In genomic region chr16:30984669-30985400, GRCh38 we compare ENCODE assay signal across 8 cellular contexts. TPM values are rescaled to one million over a fixed set of nuclear protein-coding genes. Genes with fewer than 3 reads are reported as not detected.
A peak's percentile ranks its signal among the peaks of the same experiment; 100 is the strongest.
DNase-seq lines count a peak whose midpoint lies in the region; ATAC-seq and TF ChIP-seq lines count a peak whose summit lies in the region.

TSS of gene HSD3B7 (plus strand) at chr16:30985207. CDS start at chr16:30985659, 452 bp downstream.

- H3K27me3 ChIP-seq in WERI-Rb-1 (ENCODE audit: insufficient read depth, low read depth, severe bottlenecking): no peaks in the 10 kb centered on the region
- no peaks in the 10 kb centered on the region for H3K27me3 ChIP-seq in breast epithelium
- H3K27me3 ChIP-seq in spleen (replicated peaks in 1 of 7): no peaks in the 10 kb centered on the region

- WGBS in spleen, 5 donors: 29 to 54% (median 34%) methylated on average over 17 to 24 of the region's 24 CpGs

- TF ChIP-seq POLR2A in breast epithelium (IDR thresholded peaks at IDR 0.05) (no peak), spleen (IDR thresholded peaks at IDR 0.05) (no peak)

- H3K9me3 ChIP-seq in WERI-Rb-1 (ENCODE audit: severe bottlenecking) (no peaks in the 10 kb centered on the region), breast epithelium (no peaks in the 10 kb centered on the region), spleen (no peaks in the 10 kb centered on the region)

- H3K4me3 ChIP-seq in WERI-Rb-1 (ENCODE audit: low read depth, low read length) (peak within 1 kb of the TSS; percentile 30), breast epithelium (peak within 1 kb of the TSS; percentile 50 to 66 (median 56)), spleen (peak within 1 kb of the TSS in 7 of 8 donors; percentile 27 to 65 (median 39))

- H3K4me1 ChIP-seq in breast epithelium: no peaks in the 10 kb centered on the region
- H3K4me1 ChIP-seq in spleen: peaks cover 6 to 30% (median 25%) of the 10 kb centered on the region in 6 donors

- H3K27ac ChIP-seq in WERI-Rb-1: peak within 1 kb of the TSS; percentile 83
- peak within 1 kb of the TSS; percentile 52 to 89 for H3K27ac ChIP-seq in breast epithelium
- H3K27ac ChIP-seq in spleen: peak within 1 kb of the TSS; percentile 21 to 81 (median 70)

- intact Hi-C loops in breast epithelium (cut with DNase I; ENCODE audit: low total_unique reads) (no loop called here), spleen (cut with DNase I; ENCODE audit: low total_unique reads) (loop anchor here (5.0 to 10.0 kb wide), 2 partner anchors 110 to 457 kb away; partner anchors contain the start of genes VKORC1 and ZNF843)

- DNase-seq in AML-193 (lab: John Stamatoyannopoulos, UW): peak; percentile 47 to 57
- peak; percentile 53 for DNase-seq in NCI-H2107 treated with DMSO at 0.1 percent for 48 hours (lab: John Stamatoyannopoulos, UW; ENCODE audit: unreplicated experiment)
- peak; percentile 90 for DNase-seq in WERI-Rb-1
- peak; percentile 77 to 90 for DNase-seq in breast epithelium (ENCODE audit: low spot score in 2 of 2)
- peak; percentile 66 for DNase-seq in inferior parietal cortex (ENCODE audit: extremely low spot score)
- DNase-seq in spleen: peak; percentile 97

- peak; percentile 50 for ATAC-seq in GM21360 (IDR thresholded peaks at IDR 0.05; ENCODE audit: unreplicated experiment)
- no peak for ATAC-seq in HG02938 (IDR thresholded peaks at IDR 0.05; ENCODE audit: unreplicated experiment)

- TF ChIP-seq CTCF in WERI-Rb-1 (IDR thresholded peaks at IDR 0.05; ENCODE audit: low read depth, low read length) (peak; percentile 91), breast epithelium (IDR thresholded peaks at IDR 0.05) (peak; percentile 92 to 97 (median 96)), spleen (IDR thresholded peaks at IDR 0.05 in 8 of 11, conservative IDR thresholded peaks at IDR 0.05 in 3 of 11) (peak; percentile 93 to 98 (median 95))

- H3K36me3 ChIP-seq in WERI-Rb-1 (peaks cover 52% of the 10 kb centered on the region), breast epithelium (peaks cover 9% of the 10 kb centered on the region), spleen (peaks cover 0 to 78% (median 51%) of the 10 kb centered on the region in 6 donors)

RNA-seq across cellular contexts. Expression of gene HSD3B7, which starts in this region (rescaled TPM):
- total RNA-seq in breast epithelium: 10 to 100 TPM; 12.1 to 27.8 (median 26.9) TPM
- 10 to 100 TPM; 11.0 to 24.5 (median 18.6) TPM for total RNA-seq in spleen
- 10 to 100 TPM in 1 of 3 donors, 1 to 10 TPM in 2; 5.3 to 19.4 (median 6.7) TPM for polyA plus RNA-seq in spleen
